23 cellular contexts compared by ENCODE assay signal in the genomic region with DNA sequence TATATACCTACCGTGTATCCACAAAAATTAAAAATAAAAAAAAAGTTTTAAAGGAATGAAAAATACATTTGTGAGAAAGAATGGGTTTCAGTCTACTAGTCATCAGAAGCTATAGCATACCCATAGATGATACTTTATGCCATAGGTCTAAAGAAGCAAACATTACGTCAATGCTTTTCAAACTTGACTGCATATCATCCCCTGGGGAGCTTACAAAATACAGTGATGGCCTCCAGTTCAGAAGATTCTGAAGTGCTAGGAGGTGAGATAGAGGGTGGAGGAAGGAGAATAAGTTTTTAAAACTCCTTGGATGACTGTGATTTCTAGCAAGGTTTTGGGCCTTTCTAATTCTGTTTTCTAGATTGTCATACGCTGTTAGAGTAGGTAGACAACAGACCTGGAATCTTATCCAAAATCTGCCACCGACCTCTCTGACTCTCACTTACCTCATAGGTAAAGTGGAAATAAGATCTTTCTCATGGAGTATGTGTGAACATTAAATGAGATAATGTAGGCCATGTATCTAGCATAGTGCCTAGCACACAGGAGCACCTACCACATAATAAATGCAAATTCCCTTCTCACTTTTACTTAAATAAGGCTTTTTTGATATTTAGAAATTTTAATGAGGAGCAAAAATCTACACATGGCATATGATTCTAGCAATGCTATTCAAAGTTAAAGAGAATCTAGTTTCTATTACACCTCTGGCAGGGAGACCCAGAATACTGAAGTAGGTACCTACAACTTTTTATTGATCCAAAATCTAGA.
"Had no signal": no experiment of that assay in that cellular context is flagged by ENCODE, and none has a peak within 500 bp of the region (broad histone marks: within the 10 kb centered on the region; RNA-seq: fewer than 3 reads in every experiment).

No MANE protein-coding gene starts in this region.

- H3K36me3 ChIP-seq: ovary, uterus had no signal

- H3K9me3 ChIP-seq: ovary, psoas muscle, spleen, suprapubic skin, transverse colon, upper lobe of right lung, uterus had no signal

- DNase-seq: dorsolateral prefrontal cortex; effector CD4-positive, alpha-beta T cell; mesenchymal stem cell; naive thymus-derived CD8-positive, alpha-beta T cell; nephron progenitor cell; nucleus accumbens; ovary; posterior cingulate gyrus; psoas muscle; right cardiac atrium; spleen; stimulated activated CD4-positive, alpha-beta T cell treated with anti-CD3 and anti-CD28 coated beads, Interleukin-4, amount 100 ng/mL, for 4 hours; transverse colon; upper lobe of right lung; uterus had no signal

- H3K4me1 Mint-ChIP-seq: stimulated activated memory B cell treated with anti-CD40 and anti-IgM and Interleukin-4, amounts not matched to agents 10 μg/mL and 1 μg/mL and 100 μg/mL, for 72 hours had no signal

- ATAC-seq: naive thymus-derived CD8-positive, alpha-beta T cell; psoas muscle; right cardiac atrium; stimulated activated memory B cell treated with anti-CD40 and anti-IgM and Interleukin-4, amounts not matched to agents 10 μg/mL and 1 μg/mL and 100 μg/mL, for 72 hours; upper lobe of right lung had no signal

- H3K27me3 Mint-ChIP-seq: naive thymus-derived CD8-positive, alpha-beta T cell; stimulated activated memory B cell treated with anti-CD40 and anti-IgM and Interleukin-4, amounts not matched to agents 10 μg/mL and 1 μg/mL and 100 μg/mL, for 72 hours; stimulated activated naive CD8-positive, alpha-beta T cell treated with anti-CD3 and anti-CD28 coated beads, Interleukin-15, Interleukin-2, amounts not matched to agents 100 ng/mL and 50 ng/mL, for 24 hours had no signal

- FAIRE-seq: colon, frontal cortex, keratinocyte had no signal

- H3K27ac ChIP-seq: dorsolateral prefrontal cortex, ovary, psoas muscle, skin epidermis, suprapubic skin, transverse colon, upper lobe of right lung, uterus had no signal

- H3K9me3 Mint-ChIP-seq: mesothelial cell of epicardium; naive thymus-derived CD8-positive, alpha-beta T cell; nephron progenitor cell; stimulated activated memory B cell treated with anti-CD40 and anti-IgM and Interleukin-4, amounts not matched to agents 10 μg/mL and 1 μg/mL and 100 μg/mL, for 72 hours; stimulated activated naive CD8-positive, alpha-beta T cell treated with anti-CD3 and anti-CD28 coated beads, Interleukin-15, Interleukin-2, amounts not matched to agents 100 ng/mL and 50 ng/mL, for 24 hours had no signal

- H3K4me3 ChIP-seq: dorsolateral prefrontal cortex, ovary, psoas muscle, skin epidermis, spleen, suprapubic skin, transverse colon, upper lobe of right lung, uterus had no signal

- H3K27me3 ChIP-seq: dorsolateral prefrontal cortex, ovary, spleen, suprapubic skin, transverse colon, upper lobe of right lung, uterus had no signal

- H3K27ac Mint-ChIP-seq: mesothelial cell of epicardium; nephron progenitor cell; stimulated activated memory B cell treated with anti-CD40 and anti-IgM and Interleukin-4, amounts not matched to agents 10 μg/mL and 1 μg/mL and 100 μg/mL, for 72 hours; stimulated activated naive CD8-positive, alpha-beta T cell treated with anti-CD3 and anti-CD28 coated beads, Interleukin-15, Interleukin-2, amounts not matched to agents 100 ng/mL and 50 ng/mL, for 24 hours had no signal

- H3K4me3 Mint-ChIP-seq: mesothelial cell of epicardium; naive thymus-derived CD8-positive, alpha-beta T cell; nephron progenitor cell; stimulated activated memory B cell treated with anti-CD40 and anti-IgM and Interleukin-4, amounts not matched to agents 10 μg/mL and 1 μg/mL and 100 μg/mL, for 72 hours; stimulated activated naive CD8-positive, alpha-beta T cell treated with anti-CD3 and anti-CD28 coated beads, Interleukin-15, Interleukin-2, amounts not matched to agents 100 ng/mL and 50 ng/mL, for 24 hours had no signal

- H3K4me1 ChIP-seq: psoas muscle, suprapubic skin, upper lobe of right lung, uterus had no signal
